1 cellular context compared by ENCODE assay signal in the genomic region with DNA sequence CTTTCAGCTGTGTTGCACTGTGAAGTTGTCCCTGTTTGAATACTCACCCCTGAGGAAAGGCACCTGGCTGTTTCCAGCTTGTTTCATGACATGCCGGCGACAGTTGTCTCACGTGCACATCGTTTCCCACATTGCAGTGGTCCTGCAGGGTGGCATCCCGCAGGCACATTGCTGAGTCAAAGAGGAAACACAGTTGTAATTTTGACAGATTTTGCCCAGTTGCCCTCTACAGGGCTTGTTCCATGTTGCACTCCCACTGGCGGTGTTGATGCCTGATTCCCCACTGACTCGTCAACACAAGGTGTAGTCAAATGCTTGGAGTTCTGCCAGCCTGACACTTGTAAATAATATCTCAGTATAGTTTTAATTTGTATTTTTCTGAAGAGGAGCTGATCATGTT.
TF ChIP-seq lines count a peak whose summit lies in the region.

No MANE protein-coding gene starts in this region.

TF ChIP-seq in GM23338, 12 proteins besides CTCF, POLR2A, EP300 and RAD21 (continued from another document):
- TF ChIP-seq, protein P1, sequence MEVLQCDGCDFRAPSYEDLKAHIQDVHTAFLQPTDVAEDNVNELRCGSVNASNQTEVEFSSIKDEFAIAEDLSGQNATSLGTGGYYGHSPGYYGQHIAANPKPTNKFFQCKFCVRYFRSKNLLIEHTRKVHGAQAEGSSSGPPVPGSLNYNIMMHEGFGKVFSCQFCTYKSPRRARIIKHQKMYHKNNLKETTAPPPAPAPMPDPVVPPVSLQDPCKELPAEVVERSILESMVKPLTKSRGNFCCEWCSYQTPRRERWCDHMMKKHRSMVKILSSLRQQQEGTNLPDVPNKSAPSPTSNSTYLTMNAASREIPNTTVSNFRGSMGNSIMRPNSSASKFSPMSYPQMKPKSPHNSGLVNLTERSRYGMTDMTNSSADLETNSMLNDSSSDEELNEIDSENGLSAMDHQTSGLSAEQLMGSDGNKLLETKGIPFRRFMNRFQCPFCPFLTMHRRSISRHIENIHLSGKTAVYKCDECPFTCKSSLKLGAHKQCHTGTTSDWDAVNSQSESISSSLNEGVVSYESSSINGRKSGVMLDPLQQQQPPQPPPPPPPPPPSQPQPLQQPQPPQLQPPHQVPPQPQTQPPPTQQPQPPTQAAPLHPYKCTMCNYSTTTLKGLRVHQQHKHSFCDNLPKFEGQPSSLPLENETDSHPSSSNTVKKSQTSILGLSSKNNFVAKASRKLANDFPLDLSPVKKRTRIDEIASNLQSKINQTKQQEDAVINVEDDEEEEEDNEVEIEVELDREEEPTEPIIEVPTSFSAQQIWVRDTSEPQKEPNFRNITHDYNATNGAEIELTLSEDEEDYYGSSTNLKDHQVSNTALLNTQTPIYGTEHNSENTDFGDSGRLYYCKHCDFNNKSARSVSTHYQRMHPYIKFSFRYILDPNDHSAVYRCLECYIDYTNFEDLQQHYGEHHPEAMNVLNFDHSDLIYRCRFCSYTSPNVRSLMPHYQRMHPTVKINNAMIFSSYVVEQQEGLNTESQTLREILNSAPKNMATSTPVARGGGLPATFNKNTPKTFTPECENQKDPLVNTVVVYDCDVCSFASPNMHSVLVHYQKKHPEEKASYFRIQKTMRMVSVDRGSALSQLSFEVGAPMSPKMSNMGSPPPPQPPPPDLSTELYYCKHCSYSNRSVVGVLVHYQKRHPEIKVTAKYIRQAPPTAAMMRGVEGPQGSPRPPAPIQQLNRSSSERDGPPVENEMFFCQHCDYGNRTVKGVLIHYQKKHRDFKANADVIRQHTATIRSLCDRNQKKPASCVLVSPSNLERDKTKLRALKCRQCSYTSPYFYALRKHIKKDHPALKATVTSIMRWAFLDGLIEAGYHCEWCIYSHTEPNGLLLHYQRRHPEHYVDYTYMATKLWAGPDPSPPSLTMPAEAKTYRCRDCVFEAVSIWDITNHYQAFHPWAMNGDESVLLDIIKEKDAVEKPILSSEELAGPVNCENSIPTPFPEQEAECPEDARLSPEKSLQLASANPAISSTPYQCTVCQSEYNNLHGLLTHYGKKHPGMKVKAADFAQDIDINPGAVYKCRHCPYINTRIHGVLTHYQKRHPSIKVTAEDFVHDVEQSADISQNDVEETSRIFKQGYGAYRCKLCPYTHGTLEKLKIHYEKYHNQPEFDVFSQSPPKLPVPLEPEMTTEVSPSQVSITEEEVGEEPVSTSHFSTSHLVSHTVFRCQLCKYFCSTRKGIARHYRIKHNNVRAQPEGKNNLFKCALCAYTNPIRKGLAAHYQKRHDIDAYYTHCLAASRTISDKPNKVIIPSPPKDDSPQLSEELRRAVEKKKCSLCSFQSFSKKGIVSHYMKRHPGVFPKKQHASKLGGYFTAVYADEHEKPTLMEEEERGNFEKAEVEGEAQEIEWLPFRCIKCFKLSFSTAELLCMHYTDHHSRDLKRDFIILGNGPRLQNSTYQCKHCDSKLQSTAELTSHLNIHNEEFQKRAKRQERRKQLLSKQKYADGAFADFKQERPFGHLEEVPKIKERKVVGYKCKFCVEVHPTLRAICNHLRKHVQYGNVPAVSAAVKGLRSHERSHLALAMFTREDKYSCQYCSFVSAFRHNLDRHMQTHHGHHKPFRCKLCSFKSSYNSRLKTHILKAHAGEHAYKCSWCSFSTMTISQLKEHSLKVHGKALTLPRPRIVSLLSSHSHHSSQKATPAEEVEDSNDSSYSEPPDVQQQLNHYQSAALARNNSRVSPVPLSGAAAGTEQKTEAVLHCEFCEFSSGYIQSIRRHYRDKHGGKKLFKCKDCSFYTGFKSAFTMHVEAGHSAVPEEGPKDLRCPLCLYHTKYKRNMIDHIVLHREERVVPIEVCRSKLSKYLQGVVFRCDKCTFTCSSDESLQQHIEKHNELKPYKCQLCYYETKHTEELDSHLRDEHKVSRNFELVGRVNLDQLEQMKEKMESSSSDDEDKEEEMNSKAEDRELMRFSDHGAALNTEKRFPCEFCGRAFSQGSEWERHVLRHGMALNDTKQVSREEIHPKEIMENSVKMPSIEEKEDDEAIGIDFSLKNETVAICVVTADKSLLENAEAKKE (CRISPR knock-in tag; IDR thresholded peaks at IDR 0.05), result no peak
- TF ChIP-seq EZH2 (IDR thresholded peaks at IDR 0.05; ENCODE audit: low read depth, unreplicated experiment), result no peak
